In the genomic region with DNA sequence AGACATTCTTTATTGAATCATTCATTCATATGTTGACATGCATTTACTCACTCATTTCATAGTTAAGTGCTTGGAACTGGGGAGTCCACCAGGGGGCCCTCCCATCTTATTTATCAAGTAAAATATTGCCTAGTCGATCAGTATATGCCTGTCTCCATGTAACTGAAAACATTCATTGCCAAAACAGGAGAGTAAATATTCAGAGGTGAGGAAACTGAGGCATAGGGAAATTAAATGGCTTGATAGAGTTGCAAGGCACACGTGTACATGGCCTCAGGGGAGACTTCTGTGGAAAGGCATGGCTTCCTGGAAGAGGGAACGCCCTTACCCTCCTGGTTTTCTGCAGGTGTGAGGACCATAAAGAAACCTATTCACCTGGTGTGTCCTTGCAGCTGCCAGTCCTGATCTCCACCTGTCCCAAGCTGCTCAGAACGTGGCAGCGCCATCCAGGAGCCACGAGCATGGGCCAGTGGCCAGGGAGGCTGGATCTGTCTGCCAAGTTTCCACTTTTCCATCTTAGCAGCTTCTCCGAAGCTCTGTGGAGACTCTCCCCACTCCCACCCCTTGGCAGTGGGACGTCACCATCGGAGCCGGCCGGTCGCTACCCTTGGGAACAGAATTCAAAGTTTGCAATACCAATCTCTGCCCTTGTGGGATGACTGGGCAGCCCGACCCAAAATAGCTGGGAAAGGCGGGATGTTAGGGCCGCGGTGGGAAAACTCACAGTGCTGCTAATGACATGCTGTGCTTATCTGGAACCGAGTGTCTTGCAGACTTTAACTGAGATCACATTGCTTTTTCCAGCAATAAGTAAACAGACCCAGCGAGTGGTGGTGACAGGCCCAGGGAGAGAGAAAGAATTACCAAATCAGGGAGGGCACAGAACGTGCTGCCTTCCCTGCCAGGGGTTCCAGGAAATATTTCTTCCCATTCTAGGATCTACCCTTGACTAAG, we compare ENCODE assay signal across 8 cellular contexts. TPM values are rescaled to one million over a fixed set of nuclear protein-coding genes. Genes with fewer than 3 reads are reported as not detected.
DNase-seq lines count a peak whose midpoint lies in the region; ATAC-seq and TF ChIP-seq lines count a peak whose summit lies in the region.

No MANE protein-coding gene starts in this region.

- H3K36me3 ChIP-seq in BE2C (no peaks in the 10 kb centered on the region), HEK293 (ENCODE audit: control insufficient read depth in 2 of 2, insufficient read depth in 1 of 2, low read length in 2 of 2) (no peaks in the 10 kb centered on the region), PC-3 (ENCODE audit: low read depth, low read length) (no peaks in the 10 kb centered on the region), adrenal gland (replicated peaks in 1 of 2) (no peaks in the 10 kb centered on the region), right atrium auricular region (no peaks in the 10 kb centered on the region)

- H3F3A ChIP-seq in PC-3 (ENCODE audit: low read length, unreplicated experiment), result no peaks in the 10 kb centered on the region

- H2AFZ ChIP-seq in PC-3 (ENCODE audit: low read length), result 0 out of 2 replicates have a peak overlapping the region, but pooled peaks have one; percentile 4

- no peak overlapping the region for H3K4me2 ChIP-seq in PC-3 (ENCODE audit: low read length)

- TF ChIP-seq POLR2A in adrenal gland (IDR thresholded peaks at IDR 0.05), result peak in 1 of 2 donors; percentile 46

- H3K9me3 ChIP-seq in BE2C (no peaks in the 10 kb centered on the region), HEK293 (ENCODE audit: control insufficient read depth, insufficient read depth, low read depth, low read length) (no peaks in the 10 kb centered on the region), PC-3 (ENCODE audit: low read length) (peaks cover 4% of the 10 kb centered on the region; the same call in 1 of the 2 replicates), adrenal gland (replicated peaks in 1 of 3) (no peaks in the 10 kb centered on the region), right atrium auricular region (no peaks in the 10 kb centered on the region)

- DNase-seq in BE2C (peak; percentile 76), PC-3 (peak; percentile 86), adrenal gland (peak; percentile 51 to 92 (median 84)), right atrium auricular region (ENCODE audit: low spot score) (peak; percentile 92)

- H3K27ac ChIP-seq in HEK293 (ENCODE audit: extremely low read depth, low read depth, low read length) (peak overlapping the region; percentile 14; the same call in 1 of the 2 replicates), PC-3 (ENCODE audit: low read length) (no peak overlapping the region), adrenal gland (peak overlapping the region; percentile 25 to 100 (median 52)), right atrium auricular region (peak overlapping the region; percentile 93), skin epidermis (peak overlapping the region in 12 of 21 experiments; percentile 14 to 85 (median 50))

- H3K79me2 ChIP-seq in PC-3 (ENCODE audit: low read length), result no peaks in the 10 kb centered on the region

- intact Hi-C loops in PC-3 (cut with micrococcal nuclease), result loop anchor here (1.0 kb wide), 3 partner anchors 22 to 62 kb away; no protein-coding TSS in a partner anchor
- intact Hi-C loops in adrenal gland (cut with DNase I), result no loop called here

- ATAC-seq in PC-3, result peak; percentile 55
- no peak for ATAC-seq in HG03108 (IDR thresholded peaks at IDR 0.05; ENCODE audit: unreplicated experiment)
- ATAC-seq in GM21447 (IDR thresholded peaks at IDR 0.05; ENCODE audit: unreplicated experiment), result no peak

- H3K9ac ChIP-seq in PC-3 (ENCODE audit: low read length), result no peak overlapping the region

- H3K4me1 ChIP-seq in BE2C (no peaks in the 10 kb centered on the region; the same call in 1 of the 2 replicates), HEK293 (ENCODE audit: control insufficient read depth, insufficient read depth, low read length) (peaks cover 21% of the 10 kb centered on the region), PC-3 (ENCODE audit: insufficient read depth, low read length) (peaks cover 22% of the 10 kb centered on the region), adrenal gland (replicated peaks in 1 of 2) (peaks cover 32 to 53% of the 10 kb centered on the region in 2 donors), right atrium auricular region (peaks cover 0 to 54% of the 10 kb centered on the region in 2 donors)

- TF ChIP-seq CTCF in BE2C (IDR thresholded peaks at IDR 0.05; ENCODE audit: low read depth, low read length), result peak; percentile 78
- no peak for TF ChIP-seq CTCF in HEK293 (tag by site-specific recombination; IDR thresholded peaks at IDR 0.05)
- TF ChIP-seq CTCF in PC-3 (conservative IDR thresholded peaks at IDR 0.05; ENCODE audit: low read depth, low read length), result peak; percentile 99
- TF ChIP-seq CTCF in adrenal gland (IDR thresholded peaks at IDR 0.05), result peak; percentile 34 to 83 (median 68)
- TF ChIP-seq CTCF in right atrium auricular region (IDR thresholded peaks at IDR 0.05), result peak; percentile 81

- CTCF ChIA-PET in HEK293 (lab: Yijun Ruan, JAX), result interaction anchor here (0.6 to 11.1 kb wide), 18 partner anchors 8 to 799 kb away, joined by 3 to 122 read pairs (median 4); no protein-coding TSS in a partner anchor
- CTCF ChIA-PET in PC-3 (lab: Charles Lee), result interaction anchor here (2.3 kb wide), 1 partner anchor 22 kb away, joined by 10 read pairs; no protein-coding TSS in a partner anchor

- H3K4me3 ChIP-seq in BE2C (ENCODE audit: low read depth, low read length) (no peak overlapping the region), HEK293 (ENCODE audit: low read depth, low read length) (no peak overlapping the region), PC-3 (ENCODE audit: low read length) (no peak overlapping the region), adrenal gland (peak overlapping the region in 1 of 4 donors; percentile 7), right atrium auricular region (peak overlapping the region in 1 of 2 donors; percentile 10), skin epidermis (no peak overlapping the region)

- no peaks in the 10 kb centered on the region for H4K20me1 ChIP-seq in PC-3 (ENCODE audit: low read length)

- no TSS peak for BruUV-seq in PC-3 (replicated peaks; lab: Mats Ljungman, UMichigan)

- no peaks in the 10 kb centered on the region for H3K9me2 ChIP-seq in PC-3 (replicated peaks; ENCODE audit: low read length)

- 16 to 29% (median 27%) methylated on average over 11 to 19 of the region's 19 CpGs for WGBS in adrenal gland, 4 donors

- H3K27me3 ChIP-seq in BE2C (peaks cover 13% of the 10 kb centered on the region), PC-3 (ENCODE audit: low read length) (no peaks in the 10 kb centered on the region), adrenal gland (no peaks in the 10 kb centered on the region), right atrium auricular region (no peaks in the 10 kb centered on the region)

- POLR2A ChIA-PET in HEK293 (lab: Yijun Ruan, JAX) (interaction anchor here (1.6 kb wide), 1 partner anchor 10 kb away, joined by 4 read pairs; a partner anchor contains a TSS), PC-3 (lab: Charles Lee; ENCODE audit: unreplicated experiment) (no interaction called here)

TF ChIP-seq in HEK293, 187 proteins besides CTCF, POLR2A, EP300 and RAD21 (continues in another document):
- TF ChIP-seq ZNF10 (tag by site-specific recombination; IDR thresholded peaks at IDR 0.05), result no peak
- TF ChIP-seq ZBTB17 (tag by site-specific recombination; IDR thresholded peaks at IDR 0.05), result 0 out of 2 replicates have a peak, but pooled peaks have one; percentile 37
- peak; percentile 74 for TF ChIP-seq GLIS1 (tag by site-specific recombination; IDR thresholded peaks at IDR 0.05)
- TF ChIP-seq ZNF211 (tag by site-specific recombination; IDR thresholded peaks at IDR 0.05; ENCODE audit: low read depth), result no peak

RNA-seq across cellular contexts. Expression of a gene that starts 4.1 kb away (rescaled TPM):
- 11.1 TPM for polyA plus RNA-seq in BE2C (2012; ENCODE audit: insufficient read depth, insufficient read length, low read depth)
- 18.6 and 21.0 TPM in 2 replicates for total RNA-seq in PC-3 (2014; rRNA removed)
- 100 to 1,000 TPM in 6 of 8 donors, 10 to 100 TPM in 2; 74.6 to 175 (median 137) TPM for total RNA-seq in adrenal gland
- 100 to 1,000 TPM in 1 of 3 donors, 10 to 100 TPM in 2; 17.2 to 147 (median 74.4) TPM for polyA plus RNA-seq in adrenal gland
- 100 to 1,000 TPM; 125 to 401 TPM for total RNA-seq in right atrium auricular region

RNA-seq across cellular contexts. Expression of a gene that starts 10.3 kb away (rescaled TPM):
- polyA plus RNA-seq in BE2C (2012; ENCODE audit: insufficient read depth, insufficient read length, low read depth), result 99.6 TPM
- total RNA-seq in PC-3 (2014; rRNA removed) (191 and 220 TPM in 2 replicates), adrenal gland (10 to 100 TPM; 36.5 to 78.3 (median 61.5) TPM), right atrium auricular region (10 to 100 TPM; 20.9 to 40.1 TPM)
- polyA plus RNA-seq in adrenal gland, result 10 to 100 TPM; 10.3 to 29.5 (median 10.7) TPM

RNA-seq across cellular contexts. Expression of a gene that starts 40.2 kb away (rescaled TPM):
- 544 TPM for polyA plus RNA-seq in BE2C (2012; ENCODE audit: insufficient read depth, insufficient read length, low read depth)
- total RNA-seq in PC-3 (2014; rRNA removed) (72.4 and 121 TPM in 2 replicates), adrenal gland (1,000 to 10,000 TPM in 2 of 8 donors, 100 to 1,000 TPM in 6; 449 to 1,588 (median 791) TPM), right atrium auricular region (100 to 1,000 TPM; 488 to 733 TPM)
- 100 to 1,000 TPM; 266 to 499 (median 286) TPM for polyA plus RNA-seq in adrenal gland

RNA-seq across cellular contexts. Expression of a gene that starts 54.7 kb away (rescaled TPM):
- 68.4 TPM for polyA plus RNA-seq in BE2C (2012; ENCODE audit: insufficient read depth, insufficient read length, low read depth)
- total RNA-seq in PC-3 (2014; rRNA removed), result 34.5 and 58.1 TPM in 2 replicates
- total RNA-seq in adrenal gland, result 10 to 100 TPM; 19.0 to 87.5 (median 31.1) TPM
- 100 to 1,000 TPM in 1 of 3 donors, 10 to 100 TPM in 1, 1 to 10 TPM in 1; 8.6 to 155 (median 40.1) TPM for polyA plus RNA-seq in adrenal gland
- 10 to 100 TPM in 1 of 2 donors, 1 to 10 TPM in 1; 7.7 to 13.5 TPM for total RNA-seq in right atrium auricular region
